1 cellular context compared by ENCODE assay signal in genomic region chr10:21529236-21529910, GRCh38.
TF ChIP-seq lines count a peak whose summit lies in the region.

No MANE protein-coding gene starts in this region.

TF ChIP-seq in GM23338, 12 proteins besides CTCF, POLR2A, EP300 and RAD21 (continued from another document):
- no peak for TF ChIP-seq POLR2AphosphoS5 (IDR thresholded peaks at IDR 0.05; ENCODE audit: low read depth)
- TF ChIP-seq JUNB (IDR thresholded peaks at IDR 0.05; ENCODE audit: unreplicated experiment) = no peak
- no peak for TF ChIP-seq ZNF114 (CRISPR knock-in tag; IDR thresholded peaks at IDR 0.05)
- no peak for TF ChIP-seq REST (IDR thresholded peaks at IDR 0.05; ENCODE audit: unreplicated experiment)
